Comparison of ENCODE assay signal across 8 cellular contexts in the genomic region with DNA sequence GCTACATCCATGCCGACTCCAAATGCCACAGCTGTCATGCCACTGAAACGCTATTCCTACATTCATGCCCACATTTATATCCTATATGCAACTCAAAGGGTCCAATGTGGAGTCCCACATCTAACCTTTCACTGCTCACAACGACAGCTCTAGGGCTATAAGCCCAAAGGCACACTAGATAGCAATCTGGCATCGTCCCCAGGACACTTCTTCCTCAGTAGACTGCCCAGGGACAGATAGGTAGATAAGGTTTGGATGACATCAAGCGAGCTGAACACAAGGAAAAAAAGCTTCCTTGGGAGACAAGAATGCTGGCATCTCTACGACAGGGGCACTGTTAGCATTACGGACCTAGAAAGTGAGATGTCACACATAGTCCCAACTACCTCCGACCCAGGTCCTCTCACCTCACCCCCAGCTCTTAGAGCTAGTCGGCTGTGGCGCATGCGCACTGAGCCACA. TPM values are rescaled to one million over a fixed set of nuclear protein-coding genes. Genes with fewer than 3 reads are reported as not detected.
A peak's percentile ranks its signal among the peaks of the same experiment; 100 is the strongest.
DNase-seq lines count a peak whose midpoint lies in the region; ATAC-seq, FAIRE-seq and TF ChIP-seq lines count a peak whose summit lies in the region.

No MANE protein-coding gene starts in this region.

- H3K4me3 Mint-ChIP-seq in brain = peak overlapping the region; percentile 84 to 90 (median 87)

- H3K36me3 Mint-ChIP-seq in brain = no peaks in the 10 kb centered on the region

- H3K4me1 ChIP-seq in BLaER1 treated with 17β-estradiol and CSF1 and Interleukin-3, amounts not matched to agents 10 nM and 100 nM = peaks cover 0 to 4% (median 0%) of the 10 kb centered on the region in 10 experiments; a peak in 2 of 20 replicates
- no peaks in the 10 kb centered on the region for H3K4me1 ChIP-seq in HepG2 (ENCODE audit: insufficient read depth, low read length)
- peaks cover 4% of the 10 kb centered on the region for H3K4me1 ChIP-seq in testis

- no peak for FAIRE-seq in HepG2 (lab: Jason Lieb, UNC)

- TF ChIP-seq EP300 in HepG2 (IDR thresholded peaks at IDR 0.05; ENCODE audit: low read depth in 2 of 2, low read length in 2 of 2) (no peak), HepG2 (CRISPR knock-in tag; IDR thresholded peaks at IDR 0.05; ENCODE audit: borderline replicate concordance) (no peak)

- peaks cover 4% of the 10 kb centered on the region for H3K27me3 Mint-ChIP-seq in brain

- ATAC-seq in GM18873 (IDR thresholded peaks at IDR 0.05; ENCODE audit: low FRiP score, unreplicated experiment) (peak; percentile 82), HepG2 (no peak; the same call in 2 of the 3 replicates), sciatic nerve (no peak)

- no peaks in the 10 kb centered on the region for H3K36me3 ChIP-seq in BLaER1 treated with 17β-estradiol and CSF1 and Interleukin-3, amounts not matched to agents 10 nM and 100 nM
- H3K36me3 ChIP-seq in HepG2 (replicated peaks in 1 of 2; ENCODE audit: control insufficient read depth in 1 of 2, insufficient read depth in 2 of 2, low read length in 2 of 2) = no peaks in the 10 kb centered on the region
- H3K36me3 ChIP-seq in testis (ENCODE audit: low read depth, missing control alignments) = no peaks in the 10 kb centered on the region

- H2AFZ ChIP-seq in HepG2 (ENCODE audit: low read length) = no peak overlapping the region

- peak overlapping the region; percentile 63 to 83 (median 76) for H3K4me2 ChIP-seq in BLaER1 treated with 17β-estradiol and CSF1 and Interleukin-3, amounts not matched to agents 10 nM and 100 nM
- peak overlapping the region; percentile 61 for H3K4me2 ChIP-seq in HepG2 (ENCODE audit: low read depth, low read length)

- BruUV-seq in HepG2 (replicated peaks; lab: Mats Ljungman, UMichigan) = no TSS peak

- H3K4me1 Mint-ChIP-seq in brain = peaks cover 46% of the 10 kb centered on the region

- no peaks in the 10 kb centered on the region for H4K20me1 ChIP-seq in BLaER1 treated with 17β-estradiol and CSF1 and Interleukin-3, amounts not matched to agents 10 nM and 100 nM
- H4K20me1 ChIP-seq in HepG2 (ENCODE audit: insufficient read depth, low read length) = no peaks in the 10 kb centered on the region

- intact Hi-C loops in HepG2 (cut with micrococcal nuclease; ENCODE audit: unreplicated experiment) = no loop called here
- intact Hi-C loops in testis (cut with DNase I; ENCODE audit: low total_unique reads) = no loop called here
- intact Hi-C loops in sciatic nerve (cut with DNase I) = no loop called here

- in situ Hi-C loops in HepG2 (cut with HindIII; ENCODE audit: extremely low pct_ligation_motif_present, low pct_unique_long_range_greater_than_20kb) = loop anchor here (25.0 kb wide), 2 partner anchors 106 to 281 kb away; a partner anchor contains a TSS

- TF ChIP-seq POLR2A in HepG2 (IDR thresholded peaks at IDR 0.05; ENCODE audit: insufficient read depth in 1 of 2, low read depth in 2 of 2, low read length in 2 of 2) (no peak), testis (IDR thresholded peaks at IDR 0.05) (no peak)

- H3K27ac ChIP-seq in BLaER1 treated with 17β-estradiol and CSF1 and Interleukin-3, amounts not matched to agents 10 nM and 100 nM = peak overlapping the region in 1 of 11 experiments; percentile 26; a peak in 1 of 22 replicates
- H3K27ac ChIP-seq in HepG2 (ENCODE audit: extremely low read length, insufficient read depth, low read length) (no peak overlapping the region), testis (peak overlapping the region; percentile 77 to 89)

- H3K9me3 Mint-ChIP-seq in brain = peaks cover 0 to 2% (median 0%) of the 10 kb centered on the region in 5 experiments

- TF ChIP-seq RAD21 in HepG2 (CRISPR knock-in tag; IDR thresholded peaks at IDR 0.05) = no peak

- POLR2A ChIA-PET in HepG2 (lab: Yijun Ruan, JAX) = interaction anchor here (0.9 kb wide), 1 partner anchor 144 kb away, joined by 3 read pairs; a partner anchor contains a TSS

- WGBS in HepG2 (ENCODE audit: low lambda C conversion rate) = 47% methylated on average over 5 of the region's 11 CpGs
- WGBS in testis, 2 donors = 12 to 26% methylated on average over 6 to 11 of the region's 11 CpGs

- H3K27ac Mint-ChIP-seq in brain = peak overlapping the region; percentile 87 to 97 (median 94)

- CTCF ChIA-PET in HepG2 (lab: Yijun Ruan, JAX; ENCODE audit: low intra/inter-chr PET ratio, low total read pairs) = no interaction called here

- H3K27me3 ChIP-seq in BLaER1 treated with 17β-estradiol and CSF1 and Interleukin-3, amounts not matched to agents 10 nM and 100 nM = no peaks in the 10 kb centered on the region
- H3K27me3 ChIP-seq in HepG2 (ENCODE audit: control insufficient read depth in 1 of 2, insufficient read depth in 2 of 2, low read length in 2 of 2) (peaks cover 0 to 11% of the 10 kb centered on the region in 2 experiments; a peak in 3 of 5 replicates), testis (no peaks in the 10 kb centered on the region)

- H3K9ac ChIP-seq in BLaER1 treated with 17β-estradiol and CSF1 and Interleukin-3, amounts not matched to agents 10 nM and 100 nM = peak overlapping the region; percentile 53 to 76 (median 64); a peak in 15 of 22 replicates
- no peak overlapping the region for H3K9ac ChIP-seq in HepG2 (ENCODE audit: insufficient read depth, low read depth, low read length)

- no peaks in the 10 kb centered on the region for H3K79me2 ChIP-seq in HepG2 (ENCODE audit: insufficient read depth, low read length)

- H3K4me3 ChIP-seq in BLaER1 treated with 17β-estradiol and CSF1 and Interleukin-3, amounts not matched to agents 10 nM and 100 nM = peak overlapping the region; percentile 58 to 75 (median 65)
- H3K4me3 ChIP-seq in LNCaP clone FGC (ENCODE audit: low read depth, low read length) (peak overlapping the region; percentile 60), HepG2 (replicated peaks in 1 of 3; ENCODE audit: insufficient read depth in 1 of 3, low read depth in 2 of 3, low read length in 3 of 3) (peak overlapping the region in 1 of 3 experiments; percentile 66; a peak in 3 of 6 replicates), testis (peak overlapping the region; percentile 55 to 70)

- H3K9me3 ChIP-seq in BLaER1 treated with 17β-estradiol and CSF1 and Interleukin-3, amounts not matched to agents 10 nM and 100 nM (replicated peaks in 1 of 11) = peaks cover 0 to 6% (median 0%) of the 10 kb centered on the region in 11 experiments; a peak in 1 of 22 replicates
- H3K9me3 ChIP-seq in HepG2 (ENCODE audit: low read length) = no peaks in the 10 kb centered on the region
- no peaks in the 10 kb centered on the region for H3K9me3 ChIP-seq in testis

- no peak for TF ChIP-seq CTCF in LNCaP clone FGC (IDR thresholded peaks at IDR 0.05; ENCODE audit: control insufficient read depth, extremely low read depth, insufficient read depth)
- TF ChIP-seq CTCF in brain (conservative IDR thresholded peaks at IDR 0.05) = no peak
- TF ChIP-seq CTCF in HepG2 (CRISPR knock-in tag; IDR thresholded peaks at IDR 0.05) = no peak
- TF ChIP-seq CTCF in testis (IDR thresholded peaks at IDR 0.05) = no peak

- DNase-seq in LNCaP clone FGC (ENCODE audit: low read depth) = no peak
- DNase-seq in HepG2 (ENCODE audit: low spot score) = no peak
- DNase-seq in testis = no peak
- no peak for DNase-seq in NCI-H2081 (lab: John Stamatoyannopoulos, UW)
- DNase-seq in sciatic nerve (ENCODE audit: low spot score) = no peak

RNA-seq across cellular contexts. Expression of a gene that starts 0.7 kb away (rescaled TPM):
- 8.2 TPM for polyA plus RNA-seq in brain (ENCODE audit: insufficient read depth, low read depth, low replicate concordance)
- 0.04 TPM in 2 replicates for total RNA-seq in HepG2 (2016; rRNA removed; fragmentation: Illumina TruSeq; extraction: Trizol)
- total RNA-seq in HepG2 (2016; cell fraction: cytosol; rRNA removed; fragmentation: Illumina TruSeq; extraction: Trizol; ENCODE audit: low read depth) = not detected in 2 replicates
- total RNA-seq in HepG2 (2016; cell fraction: insoluble cytoplasmic fraction; rRNA removed; fragmentation: Illumina TruSeq; extraction: Trizol) = 0.04 and 0.10 TPM in 2 replicates
- total RNA-seq in HepG2 (2016; cell fraction: membrane; rRNA removed; fragmentation: Illumina TruSeq; extraction: Trizol) = 0.03 and 0.07 TPM in 2 replicates
- total RNA-seq in HepG2 (2016; cell fraction: nucleus; rRNA removed; fragmentation: Illumina TruSeq; extraction: Trizol) = 0.09 TPM in 2 replicates
- 0.04 TPM in 1 of 2 replicates, not detected in the other for polyA plus RNA-seq in HepG2 (2011; rRNA removed)
- 0.03 TPM in 1 of 2 replicates, not detected in the other for polyA plus RNA-seq in HepG2 (2011; cell fraction: cytosol; rRNA removed)
- 0.05 TPM in 1 of 2 replicates, not detected in the other for polyA plus RNA-seq in HepG2 (2011; cell fraction: nucleus; rRNA removed)
- 0.03 and 0.07 TPM in 2 replicates for polyA plus RNA-seq in HepG2 (2012)
- not detected in 2 replicates for polyA plus RNA-seq in HepG2 (2016; cell fraction: cytosol; fragmentation: Illumina TruSeq; extraction: Trizol; ENCODE audit: low read depth)
- 0.08 and 0.12 TPM in 2 replicates for polyA plus RNA-seq in HepG2 (2016; cell fraction: insoluble cytoplasmic fraction; fragmentation: Illumina TruSeq; extraction: Trizol; ENCODE audit: low read depth)
- 0.03 TPM in 1 of 2 replicates, not detected in the other for polyA plus RNA-seq in HepG2 (2016; cell fraction: membrane; fragmentation: Illumina TruSeq; extraction: Trizol; ENCODE audit: low read depth)
- polyA plus RNA-seq in HepG2 (2016; cell fraction: nucleus; fragmentation: Illumina TruSeq; extraction: Trizol; ENCODE audit: insufficient read depth, low read depth) = 0.12 TPM in 1 of 2 replicates, not detected in the other
- polyA minus RNA-seq in HepG2 (2011; rRNA and poly(A)+ RNA removed; ENCODE audit: low replicate concordance) = not detected in 2 replicates
- not detected in 2 replicates for polyA minus RNA-seq in HepG2 (2011; cell fraction: cytosol; rRNA and poly(A)+ RNA removed)
- polyA minus RNA-seq in HepG2 (2011; cell fraction: nucleus; rRNA and poly(A)+ RNA removed) = not detected in 2 replicates
- 1 to 10 TPM; 2.6 to 3.0 TPM for total RNA-seq in testis
- 3.8 TPM for polyA plus RNA-seq in testis (ENCODE audit: insufficient read depth, low read depth, low replicate concordance)
- 3.8 TPM for total RNA-seq in sciatic nerve

RNA-seq across cellular contexts. Expression of a gene that starts 54.7 kb away (rescaled TPM):
- polyA plus RNA-seq in brain (ENCODE audit: insufficient read depth, low read depth, low replicate concordance) = 1,325 TPM
- total RNA-seq in HepG2 (2016; rRNA removed; fragmentation: Illumina TruSeq; extraction: Trizol) = 0.20 and 0.27 TPM in 2 replicates
- not detected in 2 replicates for total RNA-seq in HepG2 (2016; cell fraction: cytosol; rRNA removed; fragmentation: Illumina TruSeq; extraction: Trizol; ENCODE audit: low read depth)
- total RNA-seq in HepG2 (2016; cell fraction: insoluble cytoplasmic fraction; rRNA removed; fragmentation: Illumina TruSeq; extraction: Trizol) = 0.31 and 0.41 TPM in 2 replicates
- 0.25 TPM in 1 of 2 replicates, not detected in the other for total RNA-seq in HepG2 (2016; cell fraction: membrane; rRNA removed; fragmentation: Illumina TruSeq; extraction: Trizol)
- total RNA-seq in HepG2 (2016; cell fraction: nucleus; rRNA removed; fragmentation: Illumina TruSeq; extraction: Trizol) = 0.31 and 0.65 TPM in 2 replicates
- polyA plus RNA-seq in HepG2 (2011; rRNA removed) = 0.15 and 0.29 TPM in 2 replicates
- polyA plus RNA-seq in HepG2 (2011; cell fraction: cytosol; rRNA removed) = 0.93 and 0.94 TPM in 2 replicates
- polyA plus RNA-seq in HepG2 (2011; cell fraction: nucleus; rRNA removed) = 0.61 and 1.0 TPM in 2 replicates
- 0.11 and 0.47 TPM in 2 replicates for polyA plus RNA-seq in HepG2 (2012)
- polyA plus RNA-seq in HepG2 (2016; cell fraction: cytosol; fragmentation: Illumina TruSeq; extraction: Trizol; ENCODE audit: low read depth) = 0.11 TPM in 1 of 2 replicates, not detected in the other
- polyA plus RNA-seq in HepG2 (2016; cell fraction: insoluble cytoplasmic fraction; fragmentation: Illumina TruSeq; extraction: Trizol; ENCODE audit: low read depth) = 0.11 and 0.20 TPM in 2 replicates
- 0.18 TPM in 1 of 2 replicates, not detected in the other for polyA plus RNA-seq in HepG2 (2016; cell fraction: membrane; fragmentation: Illumina TruSeq; extraction: Trizol; ENCODE audit: low read depth)
- polyA plus RNA-seq in HepG2 (2016; cell fraction: nucleus; fragmentation: Illumina TruSeq; extraction: Trizol; ENCODE audit: insufficient read depth, low read depth) = 0.40 and 0.79 TPM in 2 replicates
- polyA minus RNA-seq in HepG2 (2011; rRNA and poly(A)+ RNA removed; ENCODE audit: low replicate concordance) = 1.2 TPM in 1 of 2 replicates, not detected in the other
- polyA minus RNA-seq in HepG2 (2011; cell fraction: cytosol; rRNA and poly(A)+ RNA removed) = not detected in 2 replicates
- polyA minus RNA-seq in HepG2 (2011; cell fraction: nucleus; rRNA and poly(A)+ RNA removed) = not detected in 2 replicates
- 100 to 1,000 TPM; 111 to 119 TPM for total RNA-seq in testis
- 79.7 TPM for polyA plus RNA-seq in testis (ENCODE audit: insufficient read depth, low read depth, low replicate concordance)
- 637 TPM for total RNA-seq in sciatic nerve

Comparison
In these comparisons a context has a peak if more than half of its experiments do, and no peak if none do; other contexts are left out.
1. RNA of a gene that starts 54.7 kb away (total RNA-seq): 637 TPM in sciatic nerve (single experiment) and 111 to 119 TPM in testis; 0.20 to 0.65 TPM in HepG2; every median in the first group is over 10 times any median in the second.